9 cellular contexts compared by ENCODE assay signal in genomic region chr20:59752101-59752586, GRCh38.
DNase-seq lines count a peak whose midpoint lies in the region; ATAC-seq and TF ChIP-seq lines count a peak whose summit lies in the region.
"Had no signal": no experiment of that assay in that cellular context is flagged by ENCODE, and none has a peak within 500 bp of the region (broad histone marks: within the 10 kb centered on the region; RNA-seq: fewer than 3 reads in every experiment).

No MANE protein-coding gene starts in this region.

- H3K9me3 ChIP-seq in left lung: no peaks in the 10 kb centered on the region

- no peaks in the 10 kb centered on the region for H3K36me3 Mint-ChIP-seq in type B pancreatic cell

- H3K9me3 Mint-ChIP-seq in type B pancreatic cell: no peaks in the 10 kb centered on the region

- H3K4me3 ChIP-seq in left lung: no peak overlapping the region

- H3K36me3 ChIP-seq in left lung: no peaks in the 10 kb centered on the region

- TF ChIP-seq CTCF in type B pancreatic cell (conservative IDR thresholded peaks at IDR 0.05) (no peak), left lung (IDR thresholded peaks at IDR 0.05) (no peak)

- H3K27ac ChIP-seq in left lung: no peak overlapping the region

- peak; percentile 25 for DNase-seq in NK-92 treated with Interleukin-12 subunit alpha and Interleukin-12 subunit beta, amount 100 ng/mL, for 24 hours (lab: John Stamatoyannopoulos, UW)
- DNase-seq in NK-92 (lab: John Stamatoyannopoulos, UW; ENCODE audit: unreplicated experiment): no peak
- peak in 29 of 56 donors; percentile 5 to 60 (median 35) for DNase-seq in amygdala (lab: John Stamatoyannopoulos, UW)
- DNase-seq in type B pancreatic cell (ENCODE audit: extremely low spot score, unreplicated experiment): no peak
- DNase-seq in activated gamma-delta T cell treated with Interleukin-2 at 50 U/mL for 16 hours: no peak
- DNase-seq in stimulated activated CD4-positive, alpha-beta T cell treated with anti-CD3 and anti-CD28 coated beads, Interleukin-12 subunit alpha, Interleukin-12 subunit beta, amount 100 ng/mL, for 4 hours: no peak
- no peak for DNase-seq in left lung
- DNase-seq: activated CD8-positive, alpha-beta memory T cell treated with anti-CD3 and anti-CD28 coated beads, Interleukin-2, amount 50 U/mL, for 4 hours had no signal

- H3K4me1 Mint-ChIP-seq in type B pancreatic cell (ENCODE audit: unreplicated experiment): peaks cover under 1% of the 10 kb centered on the region

- H3K27ac Mint-ChIP-seq in type B pancreatic cell: no peak overlapping the region

- peaks cover 59% of the 10 kb centered on the region for H3K27me3 Mint-ChIP-seq in type B pancreatic cell

- intact Hi-C loops in left lung (cut with DNase I): loop anchor here in 1 of 2 donors (10.0 kb wide), 1 partner anchor 177 kb away; no protein-coding TSS in a partner anchor

- peak overlapping the region; percentile 30 for H3K4me3 Mint-ChIP-seq in type B pancreatic cell

- peaks cover 0 to 97% of the 10 kb centered on the region in 2 donors for H3K27me3 ChIP-seq in left lung

- ATAC-seq in HG03108 (IDR thresholded peaks at IDR 0.05; ENCODE audit: unreplicated experiment): peak; percentile 71
- ATAC-seq in left lung: no peak

- H3K4me1 ChIP-seq in left lung: peaks cover 4 to 15% of the 10 kb centered on the region in 2 donors

Comparison
In these comparisons a context has a peak if more than half of its experiments do, and no peak if none do; other contexts are left out.
1. DNase-seq: peak in NK-92 treated with Interleukin-12 subunit alpha and Interleukin-12 subunit beta, amount 100 ng/mL, for 24 hours (single experiment) and amygdala (29 of 56); none in NK-92 (single experiment), type B pancreatic cell (single experiment), activated gamma-delta T cell treated with Interleukin-2 at 50 U/mL for 16 hours (single experiment), stimulated activated CD4-positive, alpha-beta T cell treated with anti-CD3 and anti-CD28 coated beads, Interleukin-12 subunit alpha, Interleukin-12 subunit beta, amount 100 ng/mL, for 4 hours (single experiment) and left lung (0 of 2).